ENCODE assay signal across 17 cellular contexts in genomic region chr2:194383404-194383803, GRCh38.
A peak's percentile ranks its signal among the peaks of the same experiment; 100 is the strongest.
DNase-seq lines count a peak whose midpoint lies in the region; ATAC-seq and TF ChIP-seq lines count a peak whose summit lies in the region.
"Had no signal": no experiment of that assay in that cellular context is flagged by ENCODE, and none has a peak within 500 bp of the region (broad histone marks: within the 10 kb centered on the region; RNA-seq: fewer than 3 reads in every experiment).

No MANE protein-coding gene starts in this region.

- no peak for ATAC-seq in gastroesophageal sphincter
- ATAC-seq: body of pancreas; left ventricle myocardium superior; stimulated activated naive B cell treated with anti-CD40 and anti-IgM and Interleukin-4, amounts not matched to agents 10 μg/mL and 1 μg/mL and 100 μg/mL, for 72 hours had no signal

- TF ChIP-seq CTCF in fibroblast of mammary gland (conservative IDR thresholded peaks at IDR 0.05; ENCODE audit: control insufficient read depth, insufficient read depth, low read depth, low read length) (no peak), brain microvascular endothelial cell (IDR thresholded peaks at IDR 0.05; ENCODE audit: low read depth, low read length, missing control alignments) (no peak), gastroesophageal sphincter (IDR thresholded peaks at IDR 0.05) (no peak)

- TF ChIP-seq POLR2A in gastroesophageal sphincter (IDR thresholded peaks at IDR 0.05), result no peak

- H3K27ac ChIP-seq in brain microvascular endothelial cell, result no peak overlapping the region
- H3K27ac ChIP-seq in gastroesophageal sphincter, result no peak overlapping the region
- H3K27ac ChIP-seq: 22Rv1, body of pancreas, dorsolateral prefrontal cortex had no signal

- H3K4me3 ChIP-seq in NT2/D1 (ENCODE audit: insufficient read length, low read depth) (no peak overlapping the region), fibroblast of mammary gland (ENCODE audit: control insufficient read depth, low read depth, low read length) (no peak overlapping the region), brain microvascular endothelial cell (ENCODE audit: low read depth, low read length) (no peak overlapping the region), gastroesophageal sphincter (no peak overlapping the region)
- H3K4me3 ChIP-seq: body of pancreas, dorsolateral prefrontal cortex, smooth muscle cell had no signal

- H3K36me3 ChIP-seq in NT2/D1 (ENCODE audit: insufficient read depth, insufficient read length, low read length) (no peaks in the 10 kb centered on the region), brain microvascular endothelial cell (replicated peaks) (no peaks in the 10 kb centered on the region), gastroesophageal sphincter (no peaks in the 10 kb centered on the region)

- 38 to 50% methylated on average over 1 of the region's 1 CpG for WGBS in gastroesophageal sphincter (ENCODE audit: low coverage in 1 of 2), 2 donors

- no peaks in the 10 kb centered on the region for H3K4me1 ChIP-seq in NT2/D1 (ENCODE audit: insufficient read depth, insufficient read length)
- no peaks in the 10 kb centered on the region for H3K4me1 ChIP-seq in gastroesophageal sphincter
- H3K4me1 ChIP-seq: body of pancreas had no signal

- H3K9me3 ChIP-seq in NT2/D1 (ENCODE audit: insufficient read depth, low read length), result peaks cover 39% of the 10 kb centered on the region
- no peaks in the 10 kb centered on the region for H3K9me3 ChIP-seq in gastroesophageal sphincter
- H3K9me3 ChIP-seq: body of pancreas had no signal

- DNase-seq in DMS 273 (lab: John Stamatoyannopoulos, UW; ENCODE audit: unreplicated experiment), result peak; percentile 65
- no peak for DNase-seq in DMS 273 treated with DMSO at 0.1 percent for 48 hours (lab: John Stamatoyannopoulos, UW)
- peak; percentile 1 for DNase-seq in EL
- peak; percentile 11 for DNase-seq in NT2/D1 (ENCODE audit: low read depth, low spot score)
- peak; percentile 22 for DNase-seq in fibroblast of mammary gland (ENCODE audit: low read depth)
- DNase-seq in brain microvascular endothelial cell, result no peak
- no peak for DNase-seq in NCI-H446 (lab: John Stamatoyannopoulos, UW)
- DNase-seq: activated CD4-positive, alpha-beta T cell treated with anti-CD3 and anti-CD28 coated beads for 1 hour; body of pancreas; dorsolateral prefrontal cortex; left ventricle myocardium superior; NCI-H1092; NCI-H510A; stimulated activated naive B cell treated with anti-CD40 and anti-IgM and Interleukin-4, amounts not matched to agents 10 μg/mL and 1 μg/mL and 100 μg/mL, for 72 hours had no signal

- in situ Hi-C loops in brain microvascular endothelial cell (cut with HindIII; ENCODE audit: low pct_ligation_motif_present, low sequenced_read_pairs), result no loop called here

- H3K27me3 ChIP-seq in NT2/D1 (ENCODE audit: insufficient read depth, insufficient read length) (no peaks in the 10 kb centered on the region), brain microvascular endothelial cell (replicated peaks) (no peaks in the 10 kb centered on the region), gastroesophageal sphincter (no peaks in the 10 kb centered on the region)
- H3K27me3 ChIP-seq: body of pancreas, dorsolateral prefrontal cortex had no signal

- H3K9ac ChIP-seq in NT2/D1 (ENCODE audit: insufficient read length, low read depth), result no peak overlapping the region

- TF ChIP-seq EP300 in gastroesophageal sphincter (IDR thresholded peaks at IDR 0.05), result no peak

Comparison
In these comparisons a context has a peak if more than half of its experiments do, and no peak if none do; other contexts are left out.
1. DNase-seq: peak in DMS 273 (single experiment), EL (single experiment), NT2/D1 (single experiment) and fibroblast of mammary gland (single experiment); none in DMS 273 treated with DMSO at 0.1 percent for 48 hours (single experiment), brain microvascular endothelial cell (single experiment) and NCI-H446 (0 of 2).